In the genomic region with DNA sequence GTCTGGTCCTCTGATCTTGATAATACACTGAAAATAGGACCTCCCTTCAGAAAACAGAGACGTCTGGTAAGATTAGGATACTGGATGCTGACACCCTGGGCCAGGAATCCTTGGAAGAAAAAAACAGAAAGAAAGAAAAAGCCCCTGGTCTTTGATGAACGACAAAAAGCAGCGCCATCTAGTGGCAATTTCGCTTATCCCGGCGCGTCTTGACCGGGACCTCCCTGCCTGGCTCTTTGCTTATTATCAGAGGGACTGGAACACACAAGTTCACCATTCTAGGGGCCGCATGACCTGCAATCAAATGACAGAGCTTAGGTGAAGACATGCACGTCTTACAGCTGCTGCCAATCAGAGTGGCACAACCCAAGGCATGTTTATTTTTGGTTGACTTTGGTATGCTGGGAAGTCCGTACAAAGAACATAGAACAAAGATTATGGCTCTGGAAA, we compare ENCODE assay signal across 8 cellular contexts.
DNase-seq lines count a peak whose midpoint lies in the region; ATAC-seq and TF ChIP-seq lines count a peak whose summit lies in the region.

No MANE protein-coding gene starts in this region.

- intact Hi-C loops in Right ventricle myocardium superior (cut with DNase I): no loop called here

- H3K27me3 Mint-ChIP-seq in activated T-cell treated with anti-CD3 and anti-CD28 coated beads, Interleukin-2, amount 50 U/mL, for 24 hours: peaks cover 22% of the 10 kb centered on the region
- H3K27me3 Mint-ChIP-seq in activated T-helper 17 cell treated with anti-CD3 and anti-CD28 coated beads, Interleukin-2, amount 50 U/mL, for 72 hours: peaks cover 15% of the 10 kb centered on the region

- peaks cover 2% of the 10 kb centered on the region for H3K4me1 Mint-ChIP-seq in activated T-cell treated with anti-CD3 and anti-CD28 coated beads, Interleukin-2, amount 50 U/mL, for 24 hours (ENCODE audit: low read depth)
- H3K4me1 Mint-ChIP-seq in activated T-helper 17 cell treated with anti-CD3 and anti-CD28 coated beads, Interleukin-2, amount 50 U/mL, for 72 hours: no peaks in the 10 kb centered on the region

- H3K27ac ChIP-seq in 22Rv1: no peak overlapping the region

- H3K9me3 Mint-ChIP-seq in activated T-cell treated with anti-CD3 and anti-CD28 coated beads, Interleukin-2, amount 50 U/mL, for 24 hours: no peaks in the 10 kb centered on the region
- no peaks in the 10 kb centered on the region for H3K9me3 Mint-ChIP-seq in activated T-helper 17 cell treated with anti-CD3 and anti-CD28 coated beads, Interleukin-2, amount 50 U/mL, for 72 hours

- peak; percentile 77 for ATAC-seq in HG03457 (IDR thresholded peaks at IDR 0.05; ENCODE audit: unreplicated experiment)
- ATAC-seq in Right ventricle myocardium superior (ENCODE audit: poor library complexity): peak; percentile 86
- ATAC-seq in activated T-helper 17 cell treated with anti-CD3 and anti-CD28 coated beads, Interleukin-2, amount 50 U/mL, for 72 hours (replicated peaks): no peak

- DNase-seq in GM12865 (ENCODE audit: low read depth) (peak; percentile 68), NCI-H748 treated with DMSO at 0.1 percent for 48 hours (lab: John Stamatoyannopoulos, UW) (peak; percentile 83), Right ventricle myocardium superior (peak; percentile 78), pulmonary artery endothelial cell (ENCODE audit: low read depth, low spot score) (peak; percentile 60)
- peak; percentile 33 for DNase-seq in activated T-cell treated with anti-CD3 and anti-CD28 coated beads, Interleukin-2, amount 50 U/mL, for 24 hours

- no peak overlapping the region for H3K4me3 Mint-ChIP-seq in activated T-cell treated with anti-CD3 and anti-CD28 coated beads, Interleukin-2, amount 50 U/mL, for 24 hours
- H3K4me3 Mint-ChIP-seq in activated T-helper 17 cell treated with anti-CD3 and anti-CD28 coated beads, Interleukin-2, amount 50 U/mL, for 72 hours: no peak overlapping the region

- no peak overlapping the region for H3K4me3 ChIP-seq in GM12865 (ENCODE audit: low read depth, low read length)

- peak; percentile 88 for TF ChIP-seq CTCF in 22Rv1 (IDR thresholded peaks at IDR 0.05)
- peak; percentile 66 for TF ChIP-seq CTCF in GM12865 (IDR thresholded peaks at IDR 0.05; ENCODE audit: insufficient read depth, low read depth, low read length, missing control alignments)

- no peak overlapping the region for H3K27ac Mint-ChIP-seq in activated T-cell treated with anti-CD3 and anti-CD28 coated beads, Interleukin-2, amount 50 U/mL, for 24 hours
- no peak overlapping the region for H3K27ac Mint-ChIP-seq in activated T-helper 17 cell treated with anti-CD3 and anti-CD28 coated beads, Interleukin-2, amount 50 U/mL, for 72 hours

- no peaks in the 10 kb centered on the region for H3K36me3 Mint-ChIP-seq in activated T-cell treated with anti-CD3 and anti-CD28 coated beads, Interleukin-2, amount 50 U/mL, for 24 hours (ENCODE audit: low read depth)
- no peaks in the 10 kb centered on the region for H3K36me3 Mint-ChIP-seq in activated T-helper 17 cell treated with anti-CD3 and anti-CD28 coated beads, Interleukin-2, amount 50 U/mL, for 72 hours (ENCODE audit: low read depth)

Comparison
In these comparisons a context has a peak if more than half of its experiments do, and no peak if none do; other contexts are left out.
1. DNase-seq: peak in every context shown above with its lines; median percentile 83 in NCI-H748 treated with DMSO at 0.1 percent for 48 hours; 78 in Right ventricle myocardium superior; 68 in GM12865; 60 in pulmonary artery endothelial cell; 33 in activated T-cell treated with anti-CD3 and anti-CD28 coated beads, Interleukin-2, amount 50 U/mL, for 24 hours.